In the genomic region with DNA sequence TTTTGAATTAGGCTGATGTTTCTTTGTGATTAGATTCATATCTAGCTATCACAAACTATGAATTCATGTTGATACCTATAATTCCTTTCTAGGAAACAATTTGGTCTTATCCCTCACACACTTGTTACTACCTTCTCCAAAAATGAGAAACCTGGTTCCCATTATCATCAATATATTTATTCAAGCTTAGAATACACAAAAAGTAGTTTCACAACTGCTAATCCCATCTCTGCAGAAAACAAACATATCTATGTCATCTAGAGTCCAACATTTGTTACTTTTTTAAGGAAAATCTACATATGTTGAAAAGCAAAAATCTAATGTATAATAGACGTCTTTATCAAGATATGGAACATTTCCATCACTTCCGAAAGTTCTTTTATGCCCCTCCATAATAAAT, we compare ENCODE assay signal across 28 cellular contexts.
"Had no signal": no experiment of that assay in that cellular context is flagged by ENCODE, and none has a peak within 500 bp of the region (broad histone marks: within the 10 kb centered on the region; RNA-seq: fewer than 3 reads in every experiment).

No MANE protein-coding gene starts in this region.

- H3K27me3 ChIP-seq: colonic mucosa, dorsolateral prefrontal cortex, esophagus muscularis mucosa, esophagus squamous epithelium, foreskin keratinocyte, gastrocnemius medialis, gastroesophageal sphincter, heart left ventricle, heart right ventricle had no signal

- H3K4me1 ChIP-seq: colonic mucosa, esophagus muscularis mucosa, esophagus squamous epithelium, foreskin keratinocyte, gastrocnemius medialis, gastroesophageal sphincter had no signal

- DNase-seq: colonic mucosa; cortex of kidney; dermis blood vessel endothelial cell; dorsolateral prefrontal cortex; effector CD4-positive, alpha-beta T cell; effector CD8-positive, alpha-beta T cell; effector memory CD4-positive, alpha-beta T cell; effector memory CD8-positive, alpha-beta T cell; endodermal cell; erythroblast; esophagus squamous epithelium; foreskin fibroblast; foreskin keratinocyte; foreskin melanocyte; gastrocnemius medialis; glutamatergic neuron; head of caudate nucleus; heart left ventricle; heart right ventricle had no signal

- H3K4me3 ChIP-seq: colonic mucosa, coronary artery, dorsolateral prefrontal cortex, esophagus muscularis mucosa, esophagus squamous epithelium, gastrocnemius medialis, gastroesophageal sphincter, heart left ventricle, heart right ventricle had no signal

- H3K27ac ChIP-seq: colonic mucosa, coronary artery, dorsolateral prefrontal cortex, epithelial cell of prostate, esophagus muscularis mucosa, esophagus squamous epithelium, foreskin keratinocyte, gastrocnemius medialis, gastroesophageal sphincter, heart left ventricle, heart right ventricle had no signal

- H3K9me3 ChIP-seq: colonic mucosa, esophagus muscularis mucosa, esophagus squamous epithelium, gastrocnemius medialis, gastroesophageal sphincter had no signal

- ATAC-seq: effector memory CD8-positive, alpha-beta T cell; esophagus mucosa; foreskin keratinocyte; gastrocnemius medialis; gastroesophageal sphincter; heart left ventricle; heart right ventricle had no signal

- H3K36me3 ChIP-seq: colonic mucosa, gastrocnemius medialis, gastroesophageal sphincter had no signal

- FAIRE-seq: colon, endometrium, endothelial cell of umbilical vein, frontal cortex had no signal
